ENCODE assay signal across 8 cellular contexts in genomic region chr3:169812124-169812843, GRCh38. TPM values are rescaled to one million over a fixed set of nuclear protein-coding genes. Genes with fewer than 3 reads are reported as not detected.
DNase-seq lines count a peak whose midpoint lies in the region; ATAC-seq and TF ChIP-seq lines count a peak whose summit lies in the region.

No MANE protein-coding gene starts in this region.

- H2AFZ ChIP-seq in ACC112 (ENCODE audit: low read length, unreplicated experiment): peak overlapping the region; percentile 80

- 7% methylated on average over 33 of the region's 59 CpGs for WGBS in esophagus muscularis mucosa

- intact Hi-C loops in esophagus muscularis mucosa (cut with DNase I): no loop called here

- H3K4me3 ChIP-seq in ACC112 (ENCODE audit: low read depth, low read length): peak overlapping the region; percentile 82
- H3K4me3 ChIP-seq in esophagus muscularis mucosa: peak overlapping the region; percentile 70 to 83 (median 76)
- H3K4me3 ChIP-seq in muscle layer of colon (ENCODE audit: low read depth in 1 of 2, low read length in 2 of 2): peak overlapping the region; percentile 73 to 82

- no peak for TF ChIP-seq POLR2A in esophagus muscularis mucosa (IDR thresholded peaks at IDR 0.05; ENCODE audit: low read depth)

- H3K9me3 ChIP-seq in esophagus muscularis mucosa: no peaks in the 10 kb centered on the region
- no peaks in the 10 kb centered on the region for H3K9me3 ChIP-seq in muscle layer of colon (ENCODE audit: low read length)

- TF ChIP-seq EP300 in esophagus muscularis mucosa (IDR thresholded peaks at IDR 0.05): no peak

- ATAC-seq in GM18519 (IDR thresholded peaks at IDR 0.05; ENCODE audit: low FRiP score, unreplicated experiment): peak; percentile 46
- peak; percentile 65 for ATAC-seq in HG03064 (IDR thresholded peaks at IDR 0.05; ENCODE audit: low read depth, unreplicated experiment)

- peak overlapping the region; percentile 66 for H3K9ac ChIP-seq in muscle layer of colon (ENCODE audit: low read length)

- peaks cover 11% of the 10 kb centered on the region for H3K4me1 ChIP-seq in ACC112 (ENCODE audit: control insufficient read depth, insufficient read depth, low read length, unreplicated experiment)
- H3K4me1 ChIP-seq in esophagus muscularis mucosa: peaks cover 15 to 38% (median 35%) of the 10 kb centered on the region in 4 donors
- peaks cover 15% of the 10 kb centered on the region for H3K4me1 ChIP-seq in muscle layer of colon (ENCODE audit: insufficient read depth, low read length)

- H3K27ac ChIP-seq in ACC112 (ENCODE audit: low read depth, low read length): peak overlapping the region; percentile 76
- peak overlapping the region; percentile 75 to 84 (median 81) for H3K27ac ChIP-seq in esophagus muscularis mucosa (replicated peaks in 1 of 4)
- H3K27ac ChIP-seq in muscle layer of colon (ENCODE audit: low read depth, low read length): peak overlapping the region; percentile 82

- peak in 1 of 3 experiments; percentile 14 for TF ChIP-seq CTCF in esophagus muscularis mucosa (IDR thresholded peaks at IDR 0.05)

- peak; percentile 36 for DNase-seq in NCI-H460 (ENCODE audit: extremely low read depth, low read depth)
- DNase-seq in activated T-cell treated with anti-CD3 and anti-CD28 coated beads for 24 hours (ENCODE audit: low read depth): peak; percentile 12
- no peak for DNase-seq in esophagus muscularis mucosa (ENCODE audit: extremely low spot score)
- peak; percentile 11 to 20 for DNase-seq in stimulated activated CD8-positive, alpha-beta memory T cell treated with anti-CD3 and anti-CD28 coated beads, Interleukin-7, amount 100 ng/mL, for 1 hour (ENCODE audit: low read depth in 2 of 2)

- H3K27me3 ChIP-seq in ACC112 (ENCODE audit: insufficient read depth, low read length): no peaks in the 10 kb centered on the region
- no peaks in the 10 kb centered on the region for H3K27me3 ChIP-seq in esophagus muscularis mucosa
- H3K27me3 ChIP-seq in muscle layer of colon (ENCODE audit: control insufficient read depth in 1 of 2, insufficient read depth in 2 of 2, low read length in 2 of 2): no peaks in the 10 kb centered on the region

- H3K79me2 ChIP-seq in ACC112 (ENCODE audit: control insufficient read depth, insufficient read depth, low read length, unreplicated experiment): peaks cover 11% of the 10 kb centered on the region

- H3K36me3 ChIP-seq in ACC112 (ENCODE audit: insufficient read depth, low read length): no peaks in the 10 kb centered on the region
- no peaks in the 10 kb centered on the region for H3K36me3 ChIP-seq in esophagus muscularis mucosa
- no peaks in the 10 kb centered on the region for H3K36me3 ChIP-seq in muscle layer of colon (ENCODE audit: insufficient read depth, low read length)

RNA-seq across cellular contexts. Expression of gene LRRIQ4, which starts 0.4 kb away (rescaled TPM):
- total RNA-seq in NCI-H460 (2014; rRNA removed; shearing (Covaris generic)): 0.10 and 0.17 TPM in 2 replicates
- not detected in 2 replicates for polyA plus RNA-seq in NCI-H460 (2014; cell fraction: nucleus; rRNA removed)
- under 1 TPM in 1 of 4 donors, not detected in 3; 0.23 TPM for total RNA-seq in esophagus muscularis mucosa

RNA-seq across cellular contexts. Expression of gene LRRC34, which starts 0.4 kb away (rescaled TPM):
- 12.5 and 13.7 TPM in 2 replicates for total RNA-seq in NCI-H460 (2014; rRNA removed; shearing (Covaris generic))
- polyA plus RNA-seq in NCI-H460 (2014; cell fraction: nucleus; rRNA removed): 17.5 and 23.6 TPM in 2 replicates
- total RNA-seq in esophagus muscularis mucosa: 1 to 10 TPM; 2.0 to 2.9 (median 2.2) TPM

RNA-seq across cellular contexts. Expression of gene MYNN, which starts 39.1 kb away (rescaled TPM):
- total RNA-seq in NCI-H460 (2014; rRNA removed; shearing (Covaris generic)): 10.7 and 14.7 TPM in 2 replicates
- 9.4 and 12.3 TPM in 2 replicates for polyA plus RNA-seq in NCI-H460 (2014; cell fraction: nucleus; rRNA removed)
- 10 to 100 TPM; 11.7 to 15.7 (median 14.7) TPM for total RNA-seq in esophagus muscularis mucosa

RNA-seq across cellular contexts. Expression of gene ACTRT3, which starts 42.9 kb away (rescaled TPM):
- 0.26 and 0.67 TPM in 2 replicates for total RNA-seq in NCI-H460 (2014; rRNA removed; shearing (Covaris generic))
- 0.78 and 2.3 TPM in 2 replicates for polyA plus RNA-seq in NCI-H460 (2014; cell fraction: nucleus; rRNA removed)
- total RNA-seq in esophagus muscularis mucosa: 1 to 10 TPM; 2.7 to 4.5 (median 4.3) TPM

RNA-seq across cellular contexts. Expression of gene TERC, which starts 47.4 kb away (rescaled TPM):
- total RNA-seq in NCI-H460 (2014; rRNA removed; shearing (Covaris generic)): 14.7 and 17.6 TPM in 2 replicates
- polyA plus RNA-seq in NCI-H460 (2014; cell fraction: nucleus; rRNA removed): not detected in 2 replicates
- 10 to 100 TPM; 19.1 to 93.6 (median 63.7) TPM for total RNA-seq in esophagus muscularis mucosa
